In genomic region chr1:40039245-40039756, GRCh38 we compare ENCODE assay signal across 7 cellular contexts. TPM values are rescaled to one million over a fixed set of nuclear protein-coding genes. Genes with fewer than 3 reads are reported as not detected.
A peak's percentile ranks its signal among the peaks of the same experiment; 100 is the strongest.
DNase-seq lines count a peak whose midpoint lies in the region; ATAC-seq and TF ChIP-seq lines count a peak whose summit lies in the region.

No MANE protein-coding gene starts in this region.

- H3K4me3 ChIP-seq in dorsolateral prefrontal cortex (peak overlapping the region; percentile 77 to 100 (median 97)), mucosa of descending colon (peak overlapping the region; percentile 95), aorta (ENCODE audit: low read length in 2 of 2) (peak overlapping the region in 1 of 2 donors; percentile 43)

- TF ChIP-seq CTCF in GM12872 (IDR thresholded peaks at IDR 0.05; ENCODE audit: insufficient read depth, low read depth, low read length) (peak; percentile 15; the same call in 1 of the 3 replicates), dorsolateral prefrontal cortex (IDR thresholded peaks at IDR 0.05 in 54 of 56, conservative IDR thresholded peaks at IDR 0.05 in 2 of 56; ENCODE audit: low read depth in 1 of 56, partially characterized antibody in 56 of 56) (peak in 23 of 56 donors; percentile 6 to 42 (median 21)), mucosa of descending colon (IDR thresholded peaks at IDR 0.05) (no peak)

- DNase-seq in OCI-M1 (lab: John Stamatoyannopoulos, UW) (peak; percentile 93), dorsolateral prefrontal cortex (peak in 2 of 10 donors; percentile 19 to 35), mucosa of descending colon (peak in 1 of 3 donors; percentile 79), aorta (no peak)

- H3K36me3 ChIP-seq in mucosa of descending colon (ENCODE audit: low read depth) (no peaks in the 10 kb centered on the region), aorta (ENCODE audit: control insufficient read depth in 1 of 2, insufficient read depth in 2 of 2, low read length in 1 of 2) (no peaks in the 10 kb centered on the region)

- H3K9me3 ChIP-seq in mucosa of descending colon (no peaks in the 10 kb centered on the region), aorta (ENCODE audit: control insufficient read depth, low read length) (no peaks in the 10 kb centered on the region)

- intact Hi-C loops in dorsolateral prefrontal cortex (cut with DNase I): loop anchor here (5.0 to 10.0 kb wide), 4 partner anchors 58 to 144 kb away; partner anchors contain the start of genes MFSD2A (in 1 of the 2), MYCL (in 1 of the 2) and PPT1 (in 1 of the 2)
- intact Hi-C loops in mucosa of descending colon (cut with DNase I, micrococcal nuclease): no loop called here
- intact Hi-C loops in aorta (cut with DNase I): no loop called here

- WGBS in aorta, 2 donors: 0 to 1% methylated on average over 10 of the region's 10 CpGs

- H3K4me1 ChIP-seq in mucosa of descending colon (ENCODE audit: low read depth) (peaks cover 52% of the 10 kb centered on the region), aorta (ENCODE audit: control insufficient read depth in 1 of 2, insufficient read depth in 2 of 2, low read length in 2 of 2) (peaks cover 2 to 10% of the 10 kb centered on the region in 2 donors)

- H3K27ac ChIP-seq in dorsolateral prefrontal cortex: peak overlapping the region; percentile 30 to 99 (median 94)
- H3K27ac ChIP-seq in aorta (ENCODE audit: low read depth in 1 of 2, low read length in 2 of 2): peak overlapping the region; percentile 91 to 93

- ATAC-seq in HG03064 (IDR thresholded peaks at IDR 0.05; ENCODE audit: low read depth, unreplicated experiment) (peak; percentile 23), mucosa of descending colon (no peak), aorta (ENCODE audit: low FRiP score) (peak; percentile 53), GM21360 (IDR thresholded peaks at IDR 0.05; ENCODE audit: unreplicated experiment) (no peak)

- H3K27me3 ChIP-seq in dorsolateral prefrontal cortex (no peaks in the 10 kb centered on the region), aorta (ENCODE audit: control insufficient read depth in 1 of 2, insufficient read depth in 2 of 2, low read length in 1 of 2) (no peaks in the 10 kb centered on the region)

RNA-seq across cellular contexts. Expression of gene CAP1, which starts 1.2 kb away (rescaled TPM):
- 100 to 1,000 TPM; 108 to 214 (median 152) TPM for total RNA-seq in dorsolateral prefrontal cortex
- total RNA-seq in mucosa of descending colon: 100 to 1,000 TPM; 357 to 488 (median 444) TPM
- 100 to 1,000 TPM; 373 to 493 TPM for total RNA-seq in aorta
- polyA plus RNA-seq in aorta: 100 to 1,000 TPM; 209 to 269 TPM

RNA-seq across cellular contexts. Expression of gene PPT1, which starts 57.8 kb away (rescaled TPM):
- total RNA-seq in dorsolateral prefrontal cortex (100 to 1,000 TPM in 97 of 120 experiments, 10 to 100 TPM in 23; 72.4 to 166 (median 118) TPM), mucosa of descending colon (10 to 100 TPM; 16.7 to 63.1 (median 39.1) TPM), aorta (10 to 100 TPM; 80.5 to 84.2 TPM)
- polyA plus RNA-seq in aorta: 10 to 100 TPM; 56.7 to 93.7 TPM

Comparison
In these comparisons a context has a peak if more than half of its experiments do, and no peak if none do; other contexts are left out.
1. ATAC-seq: peak in HG03064 (single experiment) and aorta (single experiment); none in mucosa of descending colon (single experiment) and GM21360 (single experiment).
2. intact Hi-C loops: an anchor here in dorsolateral prefrontal cortex (5.0 to 10.0 kb wide); none called in mucosa of descending colon and aorta.